In genomic region chr10:128543186-128543585, GRCh38 we compare ENCODE assay signal across 26 cellular contexts.
"Had no signal": no experiment of that assay in that cellular context is flagged by ENCODE, and none has a peak within 500 bp of the region (broad histone marks: within the 10 kb centered on the region; RNA-seq: fewer than 3 reads in every experiment).

No MANE protein-coding gene starts in this region.

- H3K4me3 Mint-ChIP-seq: memory B cell; naive thymus-derived CD4-positive, alpha-beta T cell; stimulated activated effector memory CD8-positive, alpha-beta T cell treated with anti-CD3 and anti-CD28 coated beads, Interleukin-12 subunit alpha, Interleukin-12 subunit beta, amount 100 ng/mL, for 72 hours had no signal

- H3K4me3 ChIP-seq: coronary artery, esophagus muscularis mucosa, gastroesophageal sphincter, heart left ventricle, lung, ovary, psoas muscle, sigmoid colon, stomach, tibial artery, upper lobe of left lung had no signal

- H3K27ac ChIP-seq: coronary artery, esophagus muscularis mucosa, foreskin keratinocyte, gastroesophageal sphincter, heart left ventricle, ovary, psoas muscle, sigmoid colon, stomach, tibial artery, upper lobe of left lung had no signal

- H3K9me3 Mint-ChIP-seq: memory B cell; stimulated activated effector memory CD8-positive, alpha-beta T cell treated with anti-CD3 and anti-CD28 coated beads, Interleukin-12 subunit alpha, Interleukin-12 subunit beta, amount 100 ng/mL, for 72 hours had no signal

- DNase-seq: dermis blood vessel endothelial cell; effector memory CD4-positive, alpha-beta T cell; foreskin keratinocyte; heart left ventricle; hippocampal formation; kidney glomerular epithelial cell; midbrain; naive thymus-derived CD4-positive, alpha-beta T cell; occipital lobe; ovary; posterior cingulate gyrus; psoas muscle; right cardiac atrium; sigmoid colon; stimulated activated CD4-positive, alpha-beta T cell treated with anti-CD3 and anti-CD28 coated beads, Interleukin-2, amount 100 ng/mL, for 24 hours; stimulated activated CD4-positive, alpha-beta T cell treated with anti-CD3 and anti-CD28 coated beads, Interleukin-4, amount 100 ng/mL, for 24 hours; stimulated activated naive CD4-positive, alpha-beta T cell treated with Interleukin-2 at 50 U/mL for 16 hours; stomach; tibial artery; upper lobe of left lung had no signal

- H3K4me1 ChIP-seq: foreskin keratinocyte had no signal

- H3K27ac Mint-ChIP-seq: memory B cell; naive thymus-derived CD4-positive, alpha-beta T cell; stimulated activated effector memory CD8-positive, alpha-beta T cell treated with anti-CD3 and anti-CD28 coated beads, Interleukin-12 subunit alpha, Interleukin-12 subunit beta, amount 100 ng/mL, for 72 hours had no signal

- ATAC-seq: foreskin keratinocyte; gastroesophageal sphincter; heart left ventricle; naive thymus-derived CD4-positive, alpha-beta T cell; psoas muscle; stimulated activated effector memory CD8-positive, alpha-beta T cell treated with anti-CD3 and anti-CD28 coated beads, Interleukin-12 subunit alpha, Interleukin-12 subunit beta, amount 100 ng/mL, for 72 hours had no signal

- H3K9me3 ChIP-seq: esophagus muscularis mucosa, gastroesophageal sphincter, heart left ventricle, ovary, psoas muscle, sigmoid colon, stomach, tibial artery, upper lobe of left lung had no signal

- H3K36me3 ChIP-seq: esophagus muscularis mucosa, gastroesophageal sphincter, heart left ventricle, ovary, sigmoid colon, stomach, tibial artery, upper lobe of left lung had no signal

- H3K36me3 Mint-ChIP-seq: memory B cell; stimulated activated effector memory CD8-positive, alpha-beta T cell treated with anti-CD3 and anti-CD28 coated beads, Interleukin-12 subunit alpha, Interleukin-12 subunit beta, amount 100 ng/mL, for 72 hours had no signal

- H3K4me1 Mint-ChIP-seq: memory B cell; naive thymus-derived CD4-positive, alpha-beta T cell; stimulated activated effector memory CD8-positive, alpha-beta T cell treated with anti-CD3 and anti-CD28 coated beads, Interleukin-12 subunit alpha, Interleukin-12 subunit beta, amount 100 ng/mL, for 72 hours had no signal

- H3K27me3 ChIP-seq: ovary had no signal
